ENCODE assay signal across 12 cellular contexts in genomic region chr9:93612796-93613154, GRCh38. TPM values are rescaled to one million over a fixed set of nuclear protein-coding genes. Genes with fewer than 3 reads are reported as not detected.
DNase-seq lines count a peak whose midpoint lies in the region; ATAC-seq, FAIRE-seq and TF ChIP-seq lines count a peak whose summit lies in the region.
"Had no signal": no experiment of that assay in that cellular context is flagged by ENCODE, and none has a peak within 500 bp of the region (broad histone marks: within the 10 kb centered on the region; RNA-seq: fewer than 3 reads in every experiment).

No MANE protein-coding gene starts in this region.

- no peak overlapping the region for H3K4me3 ChIP-seq in endothelial cell of umbilical vein (replicated peaks in 1 of 3; ENCODE audit: insufficient read depth in 1 of 3, low read depth in 1 of 3, low read length in 3 of 3)

- no TSS peak for BruUV-seq in endothelial cell of umbilical vein (replicated peaks; lab: Mats Ljungman, UMichigan)

- FAIRE-seq in endothelial cell of umbilical vein (lab: Jason Lieb, UNC) (peak; percentile 85), HTR-8/SVneo (lab: Jason Lieb, UNC) (no peak)

- TF ChIP-seq CTCF in GM10266 (IDR thresholded peaks at IDR 0.05; ENCODE audit: control insufficient read depth, insufficient read depth, low read depth, missing control alignments) (no peak), endothelial cell of umbilical vein (IDR thresholded peaks at IDR 0.05; ENCODE audit: extremely low read depth in 1 of 2, insufficient read depth in 1 of 2, low read depth in 1 of 2, low read length in 2 of 2) (no peak)

- no peak overlapping the region for H3K4me2 ChIP-seq in endothelial cell of umbilical vein (ENCODE audit: insufficient read depth, low read length)

- H3K27ac ChIP-seq in endothelial cell of umbilical vein (ENCODE audit: insufficient read depth, low read depth, low read length) = no peak overlapping the region
- H3K27ac ChIP-seq: parathyroid adenoma had no signal

- no peaks in the 10 kb centered on the region for H3K36me3 ChIP-seq in endothelial cell of umbilical vein (ENCODE audit: control insufficient read depth in 2 of 2, extremely low read depth in 1 of 2, insufficient read depth in 2 of 2, low read length in 2 of 2)

- CTCF ChIA-PET in endothelial cell of umbilical vein (lab: Charles Lee) = no interaction called here

- no peak overlapping the region for H2AFZ ChIP-seq in endothelial cell of umbilical vein (ENCODE audit: low read depth, low read length)
- H2AFZ ChIP-seq: parathyroid adenoma had no signal

- intact Hi-C loops in endothelial cell of umbilical vein (cut with micrococcal nuclease) = no loop called here

- peaks cover 28% of the 10 kb centered on the region for H3K79me2 ChIP-seq in endothelial cell of umbilical vein (ENCODE audit: control insufficient read depth, insufficient read depth, low read length)

- dilution Hi-C loops in endothelial cell of umbilical vein (cut with MboI; ENCODE audit: extremely low pct_ligation_motif_present, low sequenced_read_pairs) = no loop called here

- DNase-seq in GM10266 (ENCODE audit: extremely low spot score) (peak; percentile 42), MV-4-11 (lab: John Stamatoyannopoulos, UW) (peak; percentile 24), endothelial cell of umbilical vein (ENCODE audit: low read depth, low spot score) (peak; percentile 24), EL (no peak), HTR-8/SVneo (ENCODE audit: insufficient read length, low spot score) (no peak), NCI-H2227 treated with DMSO at 0.1 percent for 48 hours (lab: John Stamatoyannopoulos, UW) (no peak)
- DNase-seq: activated effector memory CD4-positive, alpha-beta T cell treated with Interleukin-2 at 50 U/mL for 16 hours; effector CD8-positive, alpha-beta T cell had no signal

- no peaks in the 10 kb centered on the region for H3K27me3 ChIP-seq in endothelial cell of umbilical vein (ENCODE audit: control insufficient read depth in 2 of 2, insufficient read depth in 2 of 2, low read length in 2 of 2)

- POLR2A ChIA-PET in endothelial cell of umbilical vein (lab: Charles Lee) = no interaction called here

- no peaks in the 10 kb centered on the region for H4K20me1 ChIP-seq in endothelial cell of umbilical vein (replicated peaks; ENCODE audit: control insufficient read depth, extremely low read depth, insufficient read depth, low read length)

- peaks cover 5% of the 10 kb centered on the region for H3K4me1 ChIP-seq in endothelial cell of umbilical vein (ENCODE audit: control insufficient read depth, extremely low read depth, insufficient read depth, low read length)
- H3K4me1 ChIP-seq: parathyroid adenoma had no signal

- H3K9ac ChIP-seq in endothelial cell of umbilical vein (replicated peaks; ENCODE audit: extremely low read depth, insufficient read depth, low read length) = no peak overlapping the region
- H3K9ac ChIP-seq: parathyroid adenoma had no signal

- no peak for TF ChIP-seq POLR2A in endothelial cell of umbilical vein (IDR thresholded peaks at IDR 0.05; ENCODE audit: low read depth, low read length)

- H3K9me3 ChIP-seq in endothelial cell of umbilical vein (replicated peaks; ENCODE audit: control insufficient read depth, insufficient read depth, low read length) = no peaks in the 10 kb centered on the region

- peak; percentile 78 for ATAC-seq in GM19452 (IDR thresholded peaks at IDR 0.05; ENCODE audit: unreplicated experiment)
- ATAC-seq in GM21825 (IDR thresholded peaks at IDR 0.05; ENCODE audit: unreplicated experiment) = no peak
- ATAC-seq: SK-N-SH treated with all-trans-retinoic acid at 6 μM for 48 hours had no signal

- no peaks in the 10 kb centered on the region for H3K9me1 ChIP-seq in endothelial cell of umbilical vein (replicated peaks; ENCODE audit: control insufficient read depth, extremely low read depth, insufficient read depth, low read length)

TF ChIP-seq in endothelial cell of umbilical vein, 7 proteins besides CTCF, POLR2A, EP300 and RAD21:
- TF ChIP-seq MAX (IDR thresholded peaks at IDR 0.05; ENCODE audit: insufficient read depth, insufficient read length) = no peak
- TF ChIP-seq MYC (IDR thresholded peaks at IDR 0.05; ENCODE audit: low read depth, low read length) = no peak
- TF ChIP-seq JUN (IDR thresholded peaks at IDR 0.05; ENCODE audit: borderline replicate concordance, insufficient read depth, insufficient read length, low read depth) = no peak
- TF ChIP-seq GATA2 (IDR thresholded peaks at IDR 0.05; ENCODE audit: insufficient read depth, insufficient read length, low read depth, low read length) = no peak
- no peak for TF ChIP-seq POLR2AphosphoS5 (IDR thresholded peaks at IDR 0.05; ENCODE audit: insufficient read depth, low read depth, low read length)
- TF ChIP-seq EZH2 (IDR thresholded peaks at IDR 0.05; ENCODE audit: borderline replicate concordance, low read depth, low read length, severe bottlenecking) = no peak
- no peak for TF ChIP-seq FOS (IDR thresholded peaks at IDR 0.05; ENCODE audit: borderline replicate concordance, insufficient read depth, low read length)

RNA-seq across cellular contexts. Expression of gene PHF2, which starts 36.4 kb away (rescaled TPM):
- total RNA-seq in endothelial cell of umbilical vein = 21.5 and 22.5 TPM in 2 replicates
- 8.8 and 9.8 TPM in 2 replicates for polyA plus RNA-seq in endothelial cell of umbilical vein
- 10.0 and 11.0 TPM in 2 replicates for polyA plus RNA-seq in endothelial cell of umbilical vein (2011; cell fraction: cytosol; rRNA removed)
- 19.3 and 19.7 TPM in 2 replicates for polyA plus RNA-seq in endothelial cell of umbilical vein (2011; cell fraction: nucleus; rRNA removed)
- polyA plus RNA-seq in endothelial cell of umbilical vein (2012) = 11.5 and 13.3 TPM in 2 replicates
- polyA minus RNA-seq in endothelial cell of umbilical vein = 9.1 and 9.7 TPM in 2 replicates
- polyA minus RNA-seq in endothelial cell of umbilical vein (2011; cell fraction: cytosol; rRNA and poly(A)+ RNA removed) = 3.9 TPM
- polyA minus RNA-seq in endothelial cell of umbilical vein (2011; cell fraction: nucleus; rRNA and poly(A)+ RNA removed) = 6.7 and 8.4 TPM in 2 replicates

Comparison
In these comparisons a context has a peak if more than half of its experiments do, and no peak if none do; other contexts are left out.
1. DNase-seq: peak in GM10266 (single experiment), MV-4-11 (single experiment) and endothelial cell of umbilical vein (single experiment); none in EL (single experiment), HTR-8/SVneo (single experiment) and NCI-H2227 treated with DMSO at 0.1 percent for 48 hours (single experiment).